ENCODE assay signal across 2 cellular contexts in genomic region chr6:130369821-130370220, GRCh38.
TF ChIP-seq lines count a peak whose summit lies in the region.

No MANE protein-coding gene starts in this region.

TF ChIP-seq in IMR-90, 13 proteins besides CTCF, POLR2A, EP300 and RAD21:
- TF ChIP-seq USF2 (IDR thresholded peaks at IDR 0.05; ENCODE audit: low read depth, low read length) (no peak), NFE2L2 (IDR thresholded peaks at IDR 0.05; ENCODE audit: low read depth, low read length) (no peak), ELK1 (IDR thresholded peaks at IDR 0.05; ENCODE audit: borderline replicate concordance, low read depth, low read length) (no peak), MXI1 (IDR thresholded peaks at IDR 0.05; ENCODE audit: borderline replicate concordance, low read depth, low read length) (no peak), CHD1 (IDR thresholded peaks at IDR 0.05; ENCODE audit: low read depth, low read length) (no peak), SMC3 (IDR thresholded peaks at IDR 0.05; ENCODE audit: low read depth, low read length) (no peak)

TF ChIP-seq in neural cell, 6 proteins besides CTCF, POLR2A, EP300 and RAD21:
- TF ChIP-seq EZH2 (IDR thresholded peaks at IDR 0.05; ENCODE audit: borderline replicate concordance, insufficient read depth, low read length, poor library complexity, severe bottlenecking) (no peak), TAF1 (IDR thresholded peaks at IDR 0.05; ENCODE audit: low read depth) (no peak), POLR2AphosphoS5 (IDR thresholded peaks at IDR 0.05) (no peak), SMC3 (conservative IDR thresholded peaks at IDR 0.05; ENCODE audit: poor library complexity) (no peak), REST (IDR thresholded peaks at IDR 0.05; ENCODE audit: borderline replicate concordance) (no peak), MXI1 (conservative IDR thresholded peaks at IDR 0.05; ENCODE audit: poor library complexity, severe bottlenecking) (no peak)
